ENCODE assay signal across 14 cellular contexts in genomic region chr17:29549169-29549935, GRCh38. TPM values are rescaled to one million over a fixed set of nuclear protein-coding genes. Genes with fewer than 3 reads are reported as not detected.
DNase-seq lines count a peak whose midpoint lies in the region; ATAC-seq, FAIRE-seq and TF ChIP-seq lines count a peak whose summit lies in the region.
"Had no signal": no experiment of that assay in that cellular context is flagged by ENCODE, and none has a peak within 500 bp of the region (broad histone marks: within the 10 kb centered on the region; RNA-seq: fewer than 3 reads in every experiment).

No MANE protein-coding gene starts in this region.

- peaks cover 17% of the 10 kb centered on the region for H3K4me1 Mint-ChIP-seq in activated CD8-positive, alpha-beta T cell treated with anti-CD3 and anti-CD28 coated beads for 36 hours (ENCODE audit: low read depth)
- H3K4me1 Mint-ChIP-seq: activated naive CD4-positive, alpha-beta T cell treated with anti-CD3 and anti-CD28 coated beads, Interleukin-2, amount 50 U/mL, for 24 hours had no signal

- no peaks in the 10 kb centered on the region for H3K9me3 Mint-ChIP-seq in activated CD8-positive, alpha-beta T cell treated with anti-CD3 and anti-CD28 coated beads for 36 hours
- H3K9me3 Mint-ChIP-seq: activated naive CD4-positive, alpha-beta T cell treated with anti-CD3 and anti-CD28 coated beads, Interleukin-2, amount 50 U/mL, for 24 hours; naive thymus-derived CD4-positive, alpha-beta T cell had no signal

- TF ChIP-seq CTCF in activated CD8-positive, alpha-beta T cell treated with anti-CD3 and anti-CD28 coated beads for 36 hours (IDR thresholded peaks at IDR 0.05), result no peak

- no peaks in the 10 kb centered on the region for H3K27me3 Mint-ChIP-seq in activated CD8-positive, alpha-beta T cell treated with anti-CD3 and anti-CD28 coated beads for 36 hours
- H3K27me3 Mint-ChIP-seq: activated naive CD4-positive, alpha-beta T cell treated with anti-CD3 and anti-CD28 coated beads, Interleukin-2, amount 50 U/mL, for 24 hours; naive thymus-derived CD4-positive, alpha-beta T cell had no signal

- FAIRE-seq in GM19239 (lab: Jason Lieb, UNC), result peak; percentile 72

- CTCF ChIA-PET in activated CD8-positive, alpha-beta T cell treated with anti-CD3 and anti-CD28 coated beads for 36 hours (lab: Charles Lee), result interaction anchor here (1.7 kb wide), 1 partner anchor 179 kb away, joined by 7 read pairs; no protein-coding TSS in a partner anchor

- peak; percentile 76 for ATAC-seq in activated CD8-positive, alpha-beta T cell treated with anti-CD3 and anti-CD28 coated beads for 36 hours
- ATAC-seq in HG02885 (IDR thresholded peaks at IDR 0.05; ENCODE audit: poor library complexity, unreplicated experiment) (no peak), GM18867 (IDR thresholded peaks at IDR 0.05; ENCODE audit: unreplicated experiment) (no peak)
- ATAC-seq: naive thymus-derived CD4-positive, alpha-beta T cell had no signal

- no peak overlapping the region for H3K4me3 Mint-ChIP-seq in activated CD8-positive, alpha-beta T cell treated with anti-CD3 and anti-CD28 coated beads for 36 hours
- H3K4me3 Mint-ChIP-seq: activated naive CD4-positive, alpha-beta T cell treated with anti-CD3 and anti-CD28 coated beads, Interleukin-2, amount 50 U/mL, for 24 hours; naive thymus-derived CD4-positive, alpha-beta T cell had no signal

- no peak overlapping the region for H3K27ac Mint-ChIP-seq in activated CD8-positive, alpha-beta T cell treated with anti-CD3 and anti-CD28 coated beads for 36 hours
- H3K27ac Mint-ChIP-seq: activated naive CD4-positive, alpha-beta T cell treated with anti-CD3 and anti-CD28 coated beads, Interleukin-2, amount 50 U/mL, for 24 hours; naive thymus-derived CD4-positive, alpha-beta T cell had no signal

- intact Hi-C loops in activated CD8-positive, alpha-beta T cell treated with anti-CD3 and anti-CD28 coated beads for 36 hours (cut with micrococcal nuclease), result no loop called here

- DNase-seq in DMS79 (lab: John Stamatoyannopoulos, UW) (peak; percentile 34), GM19239 (ENCODE audit: insufficient read length, low spot score) (no peak), iris pigment epithelial cell (ENCODE audit: low read depth) (peak; percentile 51), NAMALWA (ENCODE audit: low spot score) (no peak), SKM-1 (lab: John Stamatoyannopoulos, UW; ENCODE audit: unreplicated experiment) (no peak)
- no peak for DNase-seq in activated CD8-positive, alpha-beta T cell treated with anti-CD3 and anti-CD28 coated beads for 36 hours
- DNase-seq: activated CD4-positive, alpha-beta T cell treated with anti-CD3 and anti-CD28 coated beads, Interleukin-2, amount 50 U/mL, for 4 hours; effector memory CD4-positive, alpha-beta T cell; GM23248; naive thymus-derived CD4-positive, alpha-beta T cell; NCI-H524 had no signal

- peaks cover 1% of the 10 kb centered on the region for H3K36me3 Mint-ChIP-seq in activated CD8-positive, alpha-beta T cell treated with anti-CD3 and anti-CD28 coated beads for 36 hours (ENCODE audit: low read depth)
- H3K36me3 Mint-ChIP-seq: activated naive CD4-positive, alpha-beta T cell treated with anti-CD3 and anti-CD28 coated beads, Interleukin-2, amount 50 U/mL, for 24 hours had no signal

- POLR2A ChIA-PET in activated CD8-positive, alpha-beta T cell treated with anti-CD3 and anti-CD28 coated beads for 36 hours (lab: Charles Lee), result no interaction called here

RNA-seq across cellular contexts. Expression of gene ABHD15, which starts 17.5 kb away (rescaled TPM):
- 10 to 100 TPM in 1 of 2 experiments, 1 to 10 TPM in 1; 9.7 to 10.1 TPM for total RNA-seq in activated CD8-positive, alpha-beta T cell treated with anti-CD3 and anti-CD28 coated beads for 36 hours

RNA-seq across cellular contexts. Expression of gene TP53I13, which starts 19.1 kb away (rescaled TPM):
- 10 to 100 TPM; 46.7 to 50.2 TPM for total RNA-seq in activated CD8-positive, alpha-beta T cell treated with anti-CD3 and anti-CD28 coated beads for 36 hours

RNA-seq across cellular contexts. Expression of gene GIT1, which starts 40.1 kb away (rescaled TPM):
- 10 to 100 TPM; 54.8 to 59.3 TPM for total RNA-seq in activated CD8-positive, alpha-beta T cell treated with anti-CD3 and anti-CD28 coated beads for 36 hours

RNA-seq across cellular contexts. Expression of gene ANKRD13B, which starts 43.6 kb away (rescaled TPM):
- total RNA-seq in activated CD8-positive, alpha-beta T cell treated with anti-CD3 and anti-CD28 coated beads for 36 hours, result 10 to 100 TPM; 22.8 to 22.9 TPM

Comparison
In these comparisons a context has a peak if more than half of its experiments do, and no peak if none do; other contexts are left out.
1. DNase-seq: peak in DMS79 (single experiment) and iris pigment epithelial cell (single experiment); none in GM19239 (single experiment), activated CD8-positive, alpha-beta T cell treated with anti-CD3 and anti-CD28 coated beads for 36 hours (single experiment), NAMALWA (single experiment) and SKM-1 (single experiment).